In the genomic region with DNA sequence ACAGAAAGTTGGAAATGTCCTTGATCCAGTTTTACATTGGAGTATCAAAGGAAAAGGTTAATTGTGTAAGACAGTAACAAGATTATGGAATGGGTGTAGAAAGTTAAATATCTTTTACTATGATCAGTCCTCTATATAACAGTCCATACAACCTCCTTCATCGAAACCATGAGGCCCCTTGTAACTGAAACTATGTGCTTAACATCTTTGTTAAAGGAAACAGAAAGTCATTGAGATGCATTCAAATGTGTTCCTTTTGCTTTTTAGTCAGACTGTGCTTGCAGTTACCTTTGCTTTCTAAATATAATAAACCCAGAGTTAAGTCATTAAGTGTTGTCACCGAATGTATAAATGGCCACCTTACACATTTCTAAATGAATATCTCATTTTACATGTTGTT, we compare ENCODE assay signal across 18 cellular contexts.
DNase-seq lines count a peak whose midpoint lies in the region; ATAC-seq and TF ChIP-seq lines count a peak whose summit lies in the region.
"Had no signal": no experiment of that assay in that cellular context is flagged by ENCODE, and none has a peak within 500 bp of the region (broad histone marks: within the 10 kb centered on the region; RNA-seq: fewer than 3 reads in every experiment).

No MANE protein-coding gene starts in this region.

- DNase-seq in type B pancreatic cell (ENCODE audit: extremely low spot score, unreplicated experiment), result no peak
- no peak for DNase-seq in right atrium auricular region (ENCODE audit: low spot score)
- DNase-seq in CD4-positive, alpha-beta memory T cell, result no peak
- DNase-seq: activated CD8-positive, alpha-beta memory T cell treated with anti-CD3 and anti-CD28 coated beads for 24 hours; HCEC 1CT; NCI-H1048; NCI-H82; occipital lobe; sigmoid colon; stimulated activated CD4-positive, alpha-beta T cell treated with anti-CD3 and anti-CD28 coated beads, Interleukin-4, amount 100 ng/mL, for 1 hour; stimulated activated CD8-positive, alpha-beta memory T cell treated with anti-CD3 and anti-CD28 coated beads, Interleukin-4, amount 100 ng/mL, for 48 hours had no signal

- CTCF ChIA-PET in CD4-positive, alpha-beta memory T cell (lab: Charles Lee; ENCODE audit: partially characterized antibody), result no interaction called here

- H3K27me3 Mint-ChIP-seq in type B pancreatic cell, result peaks cover 17% of the 10 kb centered on the region
- no peaks in the 10 kb centered on the region for H3K27me3 Mint-ChIP-seq in CD4-positive, alpha-beta memory T cell
- H3K27me3 Mint-ChIP-seq: IgD-negative memory B cell had no signal

- no peaks in the 10 kb centered on the region for H3K36me3 Mint-ChIP-seq in type B pancreatic cell
- H3K36me3 Mint-ChIP-seq in CD4-positive, alpha-beta memory T cell, result no peaks in the 10 kb centered on the region
- H3K36me3 Mint-ChIP-seq: IgD-negative memory B cell had no signal

- peak; percentile 92 for ATAC-seq in GM19023 (IDR thresholded peaks at IDR 0.05; ENCODE audit: unreplicated experiment)
- ATAC-seq in GM21786 (IDR thresholded peaks at IDR 0.05; ENCODE audit: unreplicated experiment), result peak; percentile 93
- peak; percentile 66 for ATAC-seq in HG03354 (IDR thresholded peaks at IDR 0.05; ENCODE audit: poor library complexity, severe bottlenecking, unreplicated experiment)
- no peak for ATAC-seq in SK-N-SH treated with all-trans-retinoic acid at 6 μM for 48 hours

- intact Hi-C loops in CD4-positive, alpha-beta memory T cell (cut with micrococcal nuclease), result no loop called here

- peak overlapping the region; percentile 10 for H3K27ac Mint-ChIP-seq in type B pancreatic cell
- no peak overlapping the region for H3K27ac Mint-ChIP-seq in CD4-positive, alpha-beta memory T cell
- H3K27ac Mint-ChIP-seq: IgD-negative memory B cell had no signal

- H3K4me3 Mint-ChIP-seq in type B pancreatic cell, result no peak overlapping the region
- no peak overlapping the region for H3K4me3 Mint-ChIP-seq in CD4-positive, alpha-beta memory T cell
- H3K4me3 Mint-ChIP-seq: IgD-negative memory B cell had no signal

- H3K4me1 ChIP-seq in right atrium auricular region, result no peaks in the 10 kb centered on the region
- no peaks in the 10 kb centered on the region for H3K4me1 ChIP-seq in CD4-positive, alpha-beta memory T cell (ENCODE audit: insufficient read depth, low read length)
- H3K4me1 ChIP-seq: sigmoid colon had no signal

- no peaks in the 10 kb centered on the region for H3K27me3 ChIP-seq in right atrium auricular region
- H3K27me3 ChIP-seq in CD4-positive, alpha-beta memory T cell (ENCODE audit: insufficient read depth, low read length), result no peaks in the 10 kb centered on the region
- H3K27me3 ChIP-seq: sigmoid colon had no signal

- no peaks in the 10 kb centered on the region for H3K9me3 Mint-ChIP-seq in type B pancreatic cell
- peaks cover 0 to 14% (median 5%) of the 10 kb centered on the region in 8 donors for H3K9me3 Mint-ChIP-seq in CD4-positive, alpha-beta memory T cell

- H3K9me3 ChIP-seq in right atrium auricular region, result no peaks in the 10 kb centered on the region
- peaks cover 3 to 4% of the 10 kb centered on the region in 2 donors for H3K9me3 ChIP-seq in CD4-positive, alpha-beta memory T cell (ENCODE audit: control insufficient read depth in 1 of 2, low read length in 2 of 2)
- H3K9me3 ChIP-seq: sigmoid colon, thoracic aorta had no signal

- H3K4me1 Mint-ChIP-seq in type B pancreatic cell (ENCODE audit: unreplicated experiment), result peaks cover 8% of the 10 kb centered on the region
- no peaks in the 10 kb centered on the region for H3K4me1 Mint-ChIP-seq in CD4-positive, alpha-beta memory T cell
- H3K4me1 Mint-ChIP-seq: IgD-negative memory B cell had no signal

- H3K27ac ChIP-seq in right atrium auricular region, result no peak overlapping the region
- H3K27ac ChIP-seq in CD4-positive, alpha-beta memory T cell (ENCODE audit: low read depth, low read length), result no peak overlapping the region
- H3K27ac ChIP-seq: C4-2B, sigmoid colon, thoracic aorta had no signal

- TF ChIP-seq CTCF in type B pancreatic cell (conservative IDR thresholded peaks at IDR 0.05), result no peak
- TF ChIP-seq CTCF in right atrium auricular region (IDR thresholded peaks at IDR 0.05), result no peak

- H3K4me3 ChIP-seq in right atrium auricular region, result no peak overlapping the region
- no peak overlapping the region for H3K4me3 ChIP-seq in CD4-positive, alpha-beta memory T cell (ENCODE audit: low read length in 2 of 2)
- H3K4me3 ChIP-seq: sigmoid colon, thoracic aorta had no signal

- H3K36me3 ChIP-seq in right atrium auricular region, result no peaks in the 10 kb centered on the region
- no peaks in the 10 kb centered on the region for H3K36me3 ChIP-seq in CD4-positive, alpha-beta memory T cell (ENCODE audit: insufficient read depth, low read length)
- H3K36me3 ChIP-seq: sigmoid colon, thoracic aorta had no signal

- POLR2A ChIA-PET in CD4-positive, alpha-beta memory T cell (lab: Charles Lee; ENCODE audit: partially characterized antibody), result no interaction called here

TF ChIP-seq in SK-N-SH treated with all-trans-retinoic acid at 6 μM for 48 hours, 23 proteins besides CTCF, POLR2A, EP300 and RAD21:
- TF ChIP-seq CSDC2 (CRISPR knock-in tag; IDR thresholded peaks at IDR 0.05) (no peak), ZFP30 (CRISPR knock-in tag; IDR thresholded peaks at IDR 0.05) (no peak), GLIS3 (CRISPR knock-in tag; IDR thresholded peaks at IDR 0.05) (no peak), ZNF565 (CRISPR knock-in tag; conservative IDR thresholded peaks at IDR 0.05; ENCODE audit: low read depth) (no peak), OSR1 (CRISPR knock-in tag; IDR thresholded peaks at IDR 0.05) (no peak), ARNTL (CRISPR knock-in tag; IDR thresholded peaks at IDR 0.05; ENCODE audit: borderline replicate concordance, low read depth) (no peak), ZFP3 (CRISPR knock-in tag; IDR thresholded peaks at IDR 0.05) (no peak), PPARA (CRISPR knock-in tag; IDR thresholded peaks at IDR 0.05; ENCODE audit: borderline replicate concordance) (no peak)
- TF ChIP-seq, protein P1, sequence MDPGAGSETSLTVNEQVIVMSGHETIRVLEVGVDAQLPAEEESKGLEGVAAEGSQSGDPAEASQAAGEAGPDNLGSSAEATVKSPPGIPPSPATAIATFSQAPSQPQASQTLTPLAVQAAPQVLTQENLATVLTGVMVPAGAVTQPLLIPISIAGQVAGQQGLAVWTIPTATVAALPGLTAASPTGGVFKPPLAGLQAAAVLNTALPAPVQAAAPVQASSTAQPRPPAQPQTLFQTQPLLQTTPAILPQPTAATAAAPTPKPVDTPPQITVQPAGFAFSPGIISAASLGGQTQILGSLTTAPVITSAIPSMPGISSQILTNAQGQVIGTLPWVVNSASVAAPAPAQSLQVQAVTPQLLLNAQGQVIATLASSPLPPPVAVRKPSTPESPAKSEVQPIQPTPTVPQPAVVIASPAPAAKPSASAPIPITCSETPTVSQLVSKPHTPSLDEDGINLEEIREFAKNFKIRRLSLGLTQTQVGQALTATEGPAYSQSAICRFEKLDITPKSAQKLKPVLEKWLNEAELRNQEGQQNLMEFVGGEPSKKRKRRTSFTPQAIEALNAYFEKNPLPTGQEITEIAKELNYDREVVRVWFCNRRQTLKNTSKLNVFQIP (CRISPR knock-in tag; IDR thresholded peaks at IDR 0.05; ENCODE audit: borderline replicate concordance, low read depth), result no peak
